Comparison of ENCODE assay signal across 3 cellular contexts in the genomic region with DNA sequence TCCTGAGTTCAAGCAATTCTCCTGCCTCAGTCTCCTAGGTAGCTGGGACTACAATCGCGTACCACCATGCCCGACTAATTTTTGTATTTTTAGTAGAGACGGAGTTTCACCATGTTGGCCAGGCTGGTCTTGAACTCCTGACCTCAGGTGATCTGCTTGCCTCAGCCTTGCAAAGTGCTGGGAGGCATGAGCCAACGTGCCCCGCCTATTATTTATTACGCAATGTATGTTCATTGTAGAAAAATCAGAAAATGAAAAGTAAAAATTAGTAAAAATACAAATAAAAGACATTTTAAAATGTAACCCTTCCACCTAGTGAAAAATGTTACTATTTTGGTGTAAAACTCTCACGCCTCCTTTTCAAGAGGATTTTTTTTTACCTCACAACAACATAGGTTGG.
TF ChIP-seq lines count a peak whose summit lies in the region.

No MANE protein-coding gene starts in this region.

TF ChIP-seq in IMR-90, 13 proteins besides CTCF, POLR2A, EP300 and RAD21:
- TF ChIP-seq MXI1 (IDR thresholded peaks at IDR 0.05; ENCODE audit: borderline replicate concordance, low read depth, low read length) (no peak), RFX5 (IDR thresholded peaks at IDR 0.05; ENCODE audit: low read depth, low read length) (no peak), MAZ (IDR thresholded peaks at IDR 0.05; ENCODE audit: borderline replicate concordance, low read depth, low read length) (no peak), CEBPB (IDR thresholded peaks at IDR 0.05; ENCODE audit: low read depth, low read length) (peak; percentile 69), ELK1 (IDR thresholded peaks at IDR 0.05; ENCODE audit: borderline replicate concordance, low read depth, low read length) (no peak), CHD1 (IDR thresholded peaks at IDR 0.05; ENCODE audit: low read depth, low read length) (no peak)

TF ChIP-seq in K562, 482 proteins besides CTCF, POLR2A, EP300 and RAD21:
- TF ChIP-seq CEBPG (CRISPR knock-in tag; IDR thresholded peaks at IDR 0.05) (no peak), CEBPG (tag; conservative IDR thresholded peaks at IDR 0.05 in 1 of 2, IDR thresholded peaks at IDR 0.05 in 1 of 2) (peak in 1 of 2 experiments; percentile 81; a peak in 2 of 4 replicates), GTF3C2 (IDR thresholded peaks at IDR 0.05; ENCODE audit: borderline replicate concordance, extremely low read depth, insufficient read length) (no peak), CEBPB (tag; IDR thresholded peaks at IDR 0.05) (peak; percentile 82)

TF ChIP-seq in H1, 55 proteins besides CTCF, POLR2A, EP300 and RAD21:
- TF ChIP-seq CHD2 (IDR thresholded peaks at IDR 0.05; ENCODE audit: low read length) = no peak
- peak; percentile 10; the same call in 1 of the 2 replicates for TF ChIP-seq CEBPB (IDR thresholded peaks at IDR 0.05; ENCODE audit: low read depth, low read length)
- TF ChIP-seq SP2 (IDR thresholded peaks at IDR 0.05; ENCODE audit: low read length) = no peak
- TF ChIP-seq CBX8 (IDR thresholded peaks at IDR 0.05; ENCODE audit: borderline replicate concordance, low read depth, low read length) = no peak
- no peak for TF ChIP-seq TAF7 (optimal IDR thresholded peaks at IDR 0.05; ENCODE audit: borderline replicate concordance, low read depth, low read length)
- TF ChIP-seq SIN3A (conservative IDR thresholded peaks at IDR 0.05 in 1 of 2, IDR thresholded peaks at IDR 0.05 in 1 of 2; ENCODE audit: low read depth in 1 of 2, low read length in 2 of 2) = no peak
